In the genomic region with DNA sequence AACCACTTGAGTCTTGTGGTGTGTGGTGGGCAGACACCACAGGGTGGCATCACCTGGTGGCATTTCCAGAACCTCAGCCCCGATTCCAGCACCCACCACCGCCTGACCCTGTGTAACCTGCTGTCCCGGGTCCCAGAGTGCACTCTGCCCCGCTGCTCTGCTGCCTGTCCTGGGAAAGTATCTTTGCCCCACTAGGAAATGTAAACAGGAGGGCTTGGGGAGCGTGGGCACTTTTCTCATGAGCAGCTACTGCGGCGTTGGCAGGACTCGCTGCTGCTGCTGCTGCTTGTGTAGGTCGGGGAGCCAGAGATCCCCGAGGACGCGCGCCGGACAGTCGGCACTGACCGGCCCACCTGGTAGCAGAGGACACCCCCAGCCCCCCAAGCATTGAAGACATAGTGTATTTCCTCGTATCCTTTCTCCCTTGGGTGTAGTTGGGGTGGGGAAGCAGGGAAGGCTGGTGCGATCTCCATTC, we compare ENCODE assay signal across 18 cellular contexts. TPM values are rescaled to one million over a fixed set of nuclear protein-coding genes. Genes with fewer than 3 reads are reported as not detected.
DNase-seq lines count a peak whose midpoint lies in the region; ATAC-seq and TF ChIP-seq lines count a peak whose summit lies in the region.
"Had no signal": no experiment of that assay in that cellular context is flagged by ENCODE, and none has a peak within 500 bp of the region (broad histone marks: within the 10 kb centered on the region; RNA-seq: fewer than 3 reads in every experiment).

No MANE protein-coding gene starts in this region.

- CTCF ChIA-PET in CD4-positive, alpha-beta memory T cell (lab: Charles Lee; ENCODE audit: partially characterized antibody), result no interaction called here

- no peaks in the 10 kb centered on the region for H3K27me3 Mint-ChIP-seq in CD4-positive, alpha-beta memory T cell
- H3K27me3 Mint-ChIP-seq in IgD-negative memory B cell (no peaks in the 10 kb centered on the region), type B pancreatic cell (no peaks in the 10 kb centered on the region)
- H3K27me3 Mint-ChIP-seq: naive thymus-derived CD4-positive, alpha-beta T cell had no signal

- peaks cover 3 to 47% of the 10 kb centered on the region in 2 donors for H3K36me3 Mint-ChIP-seq in CD4-positive, alpha-beta memory T cell
- H3K36me3 Mint-ChIP-seq in IgD-negative memory B cell (peaks cover 3% of the 10 kb centered on the region), type B pancreatic cell (no peaks in the 10 kb centered on the region)

- ATAC-seq in left lobe of liver, result peak; percentile 68
- ATAC-seq in GM21619 (IDR thresholded peaks at IDR 0.05; ENCODE audit: unreplicated experiment), result no peak
- ATAC-seq: naive thymus-derived CD4-positive, alpha-beta T cell had no signal

- no peak overlapping the region for H3K27ac ChIP-seq in CD4-positive, alpha-beta memory T cell (ENCODE audit: low read depth, low read length)
- peak overlapping the region in 4 of 59 donors; percentile 55 to 82 (median 66) for H3K27ac ChIP-seq in dorsolateral prefrontal cortex
- H3K27ac ChIP-seq: brain microvascular endothelial cell, colonic mucosa, uterus had no signal

- H3K9me3 ChIP-seq in CD4-positive, alpha-beta memory T cell (ENCODE audit: control insufficient read depth in 1 of 2, low read length in 2 of 2), result no peaks in the 10 kb centered on the region
- H3K9me3 ChIP-seq: colonic mucosa, uterus had no signal

- H3K4me1 ChIP-seq in CD4-positive, alpha-beta memory T cell (ENCODE audit: insufficient read depth, low read length), result no peaks in the 10 kb centered on the region
- H3K4me1 ChIP-seq: colonic mucosa, uterus had no signal

- no peaks in the 10 kb centered on the region for H3K9me3 Mint-ChIP-seq in CD4-positive, alpha-beta memory T cell
- H3K9me3 Mint-ChIP-seq in IgD-negative memory B cell (no peaks in the 10 kb centered on the region), type B pancreatic cell (no peaks in the 10 kb centered on the region)

- DNase-seq in CD4-positive, alpha-beta memory T cell, result peak in 1 of 5 donors; percentile 14
- peak; percentile 56 for DNase-seq in left lobe of liver (ENCODE audit: low spot score)
- DNase-seq in type B pancreatic cell (ENCODE audit: extremely low spot score, unreplicated experiment), result no peak
- DNase-seq in dorsolateral prefrontal cortex, result no peak
- DNase-seq: activated CD4-positive, alpha-beta T cell treated with anti-CD3 and anti-CD28 coated beads, Interleukin-2, amount 50 U/mL, for 1 hour; brain microvascular endothelial cell; colonic mucosa; COR-L47; foreskin fibroblast; HCEC 1CT; mesenchymal stem cell; naive thymus-derived CD4-positive, alpha-beta T cell; NCI-H187 treated with DMSO at 0.1 percent for 48 hours; NCI-H446; NK-92 treated with Interleukin-12 subunit alpha and Interleukin-12 subunit beta, amount 100 ng/mL, for 24 hours; uterus had no signal

- no peak for TF ChIP-seq CTCF in type B pancreatic cell (conservative IDR thresholded peaks at IDR 0.05)
- no peak for TF ChIP-seq CTCF in dorsolateral prefrontal cortex (IDR thresholded peaks at IDR 0.05 in 54 of 56, conservative IDR thresholded peaks at IDR 0.05 in 2 of 56; ENCODE audit: low read depth in 1 of 56, partially characterized antibody in 56 of 56)

- POLR2A ChIA-PET in CD4-positive, alpha-beta memory T cell (lab: Charles Lee; ENCODE audit: partially characterized antibody), result no interaction called here

- H3K27me3 ChIP-seq in CD4-positive, alpha-beta memory T cell (ENCODE audit: insufficient read depth, low read length), result no peaks in the 10 kb centered on the region
- no peaks in the 10 kb centered on the region for H3K27me3 ChIP-seq in dorsolateral prefrontal cortex
- H3K27me3 ChIP-seq: brain microvascular endothelial cell, colonic mucosa, uterus had no signal

- intact Hi-C loops in CD4-positive, alpha-beta memory T cell (cut with micrococcal nuclease), result no loop called here
- intact Hi-C loops in dorsolateral prefrontal cortex (cut with DNase I), result no loop called here

- no peak overlapping the region for H3K4me3 Mint-ChIP-seq in CD4-positive, alpha-beta memory T cell
- H3K4me3 Mint-ChIP-seq in IgD-negative memory B cell (peak overlapping the region in 1 of 4 donors; percentile 54), type B pancreatic cell (no peak overlapping the region)
- H3K4me3 Mint-ChIP-seq: naive thymus-derived CD4-positive, alpha-beta T cell had no signal

- H3K4me1 Mint-ChIP-seq in CD4-positive, alpha-beta memory T cell, result peaks cover 0 to 4% (median under 1%) of the 10 kb centered on the region in 4 donors
- H3K4me1 Mint-ChIP-seq in IgD-negative memory B cell (no peaks in the 10 kb centered on the region), type B pancreatic cell (ENCODE audit: unreplicated experiment) (no peaks in the 10 kb centered on the region)

- H3K36me3 ChIP-seq in CD4-positive, alpha-beta memory T cell (ENCODE audit: insufficient read depth, low read length), result peaks cover 14% of the 10 kb centered on the region
- H3K36me3 ChIP-seq: uterus had no signal

- H3K27ac Mint-ChIP-seq in CD4-positive, alpha-beta memory T cell, result peak overlapping the region in 5 of 7 donors; percentile 30 to 68 (median 42)
- peak overlapping the region in 2 of 3 donors; percentile 69 to 74 for H3K27ac Mint-ChIP-seq in IgD-negative memory B cell
- H3K27ac Mint-ChIP-seq in type B pancreatic cell, result no peak overlapping the region

- no peak overlapping the region for H3K4me3 ChIP-seq in CD4-positive, alpha-beta memory T cell (ENCODE audit: low read length in 2 of 2)
- H3K4me3 ChIP-seq in dorsolateral prefrontal cortex, result no peak overlapping the region
- H3K4me3 ChIP-seq: colonic mucosa, uterus had no signal

RNA-seq across cellular contexts. Expression of a gene that starts 13.4 kb away (rescaled TPM):
- 10 to 100 TPM; 18.8 TPM for total RNA-seq in CD4-positive, alpha-beta memory T cell
- polyA plus RNA-seq in CD4-positive, alpha-beta memory T cell, result 10 to 100 TPM; 29.4 to 50.3 TPM
- polyA plus RNA-seq in IgD-negative memory B cell, result 40.5 TPM
- total RNA-seq in left lobe of liver (11.5 TPM), type B pancreatic cell (ENCODE audit: low replicate concordance) (32.7 and 66.7 TPM in 2 replicates), dorsolateral prefrontal cortex (10 to 100 TPM in 119 of 120 experiments, 1 to 10 TPM in 1; 9.9 to 26.6 (median 15.6) TPM)

RNA-seq across cellular contexts. Expression of a gene that starts 28.6 kb away (rescaled TPM):
- 10 to 100 TPM; 98.9 to 99.5 TPM for total RNA-seq in CD4-positive, alpha-beta memory T cell
- polyA plus RNA-seq in CD4-positive, alpha-beta memory T cell, result 10 to 100 TPM; 19.3 to 31.7 TPM
- 34.0 TPM for polyA plus RNA-seq in IgD-negative memory B cell
- total RNA-seq in left lobe of liver (20.7 TPM), type B pancreatic cell (ENCODE audit: low replicate concordance) (37.6 and 48.8 TPM in 2 replicates), dorsolateral prefrontal cortex (10 to 100 TPM; 41.5 to 97.4 (median 61.9) TPM)

RNA-seq across cellular contexts. Expression of a gene that starts 35.7 kb away (rescaled TPM):
- 10 to 100 TPM; 87.7 to 96.9 TPM for total RNA-seq in CD4-positive, alpha-beta memory T cell
- polyA plus RNA-seq in CD4-positive, alpha-beta memory T cell, result 10 to 100 TPM; 49.2 to 58.4 TPM
- 59.3 TPM for polyA plus RNA-seq in IgD-negative memory B cell
- total RNA-seq in left lobe of liver (41.5 TPM), type B pancreatic cell (ENCODE audit: low replicate concordance) (96.5 and 112 TPM in 2 replicates), dorsolateral prefrontal cortex (100 to 1,000 TPM in 104 of 120 experiments, 10 to 100 TPM in 16; 79.3 to 164 (median 118) TPM)

RNA-seq across cellular contexts. Expression of a gene that starts 36.3 kb away (rescaled TPM):
- 10 to 100 TPM; 27.8 to 28.2 TPM for total RNA-seq in CD4-positive, alpha-beta memory T cell
- polyA plus RNA-seq in CD4-positive, alpha-beta memory T cell, result 10 to 100 TPM; 31.7 to 42.9 TPM
- polyA plus RNA-seq in IgD-negative memory B cell, result 39.6 TPM
- 29.1 TPM for total RNA-seq in left lobe of liver
- total RNA-seq in type B pancreatic cell (ENCODE audit: low replicate concordance), result 51.3 and 53.3 TPM in 2 replicates
- 10 to 100 TPM; 35.1 to 69.3 (median 54.0) TPM for total RNA-seq in dorsolateral prefrontal cortex
